Comparison of ENCODE assay signal across 12 cellular contexts in the genomic region with DNA sequence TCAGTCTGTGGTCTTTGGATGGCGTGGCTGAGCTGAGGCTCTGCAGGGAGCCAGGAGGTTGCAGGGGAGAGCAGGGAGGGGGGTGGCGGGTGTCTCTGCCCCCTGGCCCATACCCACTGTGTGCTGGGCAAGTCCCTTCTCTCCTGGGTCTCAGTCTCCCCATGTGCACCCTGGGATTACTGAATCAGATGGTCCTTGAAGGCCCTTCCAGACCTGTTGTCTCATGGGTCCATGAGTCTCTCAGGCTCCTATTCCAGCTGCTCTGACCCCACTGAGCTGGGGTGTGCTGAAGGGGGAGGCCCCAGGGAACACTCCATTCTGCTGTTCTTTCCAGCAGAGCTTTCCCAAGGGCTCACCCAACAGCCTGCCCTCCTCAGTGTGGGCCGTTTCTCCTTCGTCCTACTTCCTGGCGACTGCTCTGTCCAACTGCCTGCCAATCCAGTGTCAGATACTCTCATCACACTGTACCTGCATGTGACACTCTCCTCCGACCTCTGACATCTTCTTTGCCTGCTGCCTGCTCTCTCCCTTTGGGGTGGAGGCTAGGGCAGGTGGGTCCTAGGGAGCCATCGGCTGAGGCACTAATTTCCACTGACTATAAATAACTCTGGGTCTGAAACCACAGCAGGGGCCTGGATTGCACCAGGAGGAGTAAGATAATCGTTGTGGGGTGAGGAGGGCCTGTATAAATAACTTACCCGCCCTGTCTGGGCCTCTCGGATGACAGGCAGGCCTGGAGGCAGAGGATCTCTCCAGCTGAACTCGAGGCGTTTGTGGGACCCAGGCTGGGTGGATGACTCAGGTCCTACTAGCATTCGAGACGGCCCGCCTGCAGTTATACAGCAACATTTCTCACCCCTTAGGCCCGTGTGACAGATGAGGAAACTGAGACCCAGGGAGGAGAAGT.
A peak's percentile ranks its signal among the peaks of the same experiment; 100 is the strongest.
DNase-seq lines count a peak whose midpoint lies in the region; ATAC-seq and TF ChIP-seq lines count a peak whose summit lies in the region.
"Had no signal": no experiment of that assay in that cellular context is flagged by ENCODE, and none has a peak within 500 bp of the region (broad histone marks: within the 10 kb centered on the region; RNA-seq: fewer than 3 reads in every experiment).

No MANE protein-coding gene starts in this region.

- no peak overlapping the region for H3K18ac ChIP-seq in mesendoderm (ENCODE audit: low read length)

- intact Hi-C loops in Right ventricle myocardium inferior (cut with DNase I): no loop called here
- intact Hi-C loops in cardiac septum (cut with DNase I): no loop called here

- peaks cover 17% of the 10 kb centered on the region for H3K4me1 Mint-ChIP-seq in T-helper 17 cell
- H3K4me1 Mint-ChIP-seq in stimulated activated naive CD8-positive, alpha-beta T cell treated with anti-CD3 and anti-CD28 coated beads, Interleukin-15, amount 100 ng/mL, for 72 hours: peaks cover 43% of the 10 kb centered on the region

- no CpG with 5 or more reads among the region's 16 CpGs for WGBS in mesendoderm (ENCODE audit: extremely low coverage, insufficient coverage, low lambda C conversion rate)

- no peaks in the 10 kb centered on the region for H3K9me3 ChIP-seq in T-helper 17 cell (ENCODE audit: control insufficient read depth, low read length, poor library complexity, severe bottlenecking)
- H3K9me3 ChIP-seq: adrenal gland, tibial artery had no signal

- H2BK15ac ChIP-seq in mesendoderm (replicated peaks; ENCODE audit: low read depth): no peak overlapping the region

- no peak overlapping the region for H2AK5ac ChIP-seq in mesendoderm (ENCODE audit: low read length)

- no peaks in the 10 kb centered on the region for H3K9me3 Mint-ChIP-seq in stimulated activated naive CD8-positive, alpha-beta T cell treated with anti-CD3 and anti-CD28 coated beads, Interleukin-15, amount 100 ng/mL, for 72 hours

- no peaks in the 10 kb centered on the region for H3K27me3 ChIP-seq in mesendoderm (ENCODE audit: insufficient read depth, low read length, poor library complexity)
- H3K27me3 ChIP-seq: adrenal gland had no signal

- POLR2A ChIA-PET in RWPE1 (lab: Yijun Ruan, JAX; ENCODE audit: low non-redundant PET): no interaction called here

- H3K27me3 Mint-ChIP-seq in T-helper 17 cell: no peaks in the 10 kb centered on the region
- H3K27me3 Mint-ChIP-seq in stimulated activated naive CD8-positive, alpha-beta T cell treated with anti-CD3 and anti-CD28 coated beads, Interleukin-15, amount 100 ng/mL, for 72 hours: no peaks in the 10 kb centered on the region

- no peaks in the 10 kb centered on the region for H3K36me3 ChIP-seq in mesendoderm (ENCODE audit: control insufficient read depth, insufficient read depth, low read length)
- H3K36me3 ChIP-seq: adrenal gland, tibial artery had no signal

- CTCF ChIA-PET in RWPE1 (lab: Yijun Ruan, JAX): interaction anchor here (0.8 kb wide), 1 partner anchor 20 kb away, joined by 3 read pairs; no protein-coding TSS in a partner anchor

- H3K27ac ChIP-seq in RWPE1: no peak overlapping the region
- no peak overlapping the region for H3K27ac ChIP-seq in mesendoderm (ENCODE audit: low read depth, low read length)
- H3K27ac ChIP-seq: adrenal gland, tibial artery had no signal

- peak overlapping the region; percentile 65 for H3K4me3 Mint-ChIP-seq in T-helper 17 cell
- peak overlapping the region in 1 of 2 donors; percentile 19 for H3K4me3 Mint-ChIP-seq in stimulated activated naive CD8-positive, alpha-beta T cell treated with anti-CD3 and anti-CD28 coated beads, Interleukin-15, amount 100 ng/mL, for 72 hours

- no peak overlapping the region for H3K4me2 ChIP-seq in mesendoderm (ENCODE audit: low read length)

- no peak overlapping the region for H4K5ac ChIP-seq in mesendoderm (ENCODE audit: low read length)

- no peaks in the 10 kb centered on the region for H3K36me3 Mint-ChIP-seq in T-helper 17 cell (ENCODE audit: low read depth)

- no peak overlapping the region for H3K4ac ChIP-seq in mesendoderm (ENCODE audit: low read depth, low read length)

- no peak overlapping the region for H3K56ac ChIP-seq in mesendoderm (ENCODE audit: low read length)

- H3K79me2 ChIP-seq in mesendoderm (ENCODE audit: control insufficient read depth, insufficient read depth, low read length): no peaks in the 10 kb centered on the region

- H3K4me1 ChIP-seq in mesendoderm (ENCODE audit: control insufficient read depth, low read depth, low read length): no peaks in the 10 kb centered on the region
- H3K4me1 ChIP-seq: adrenal gland, tibial artery had no signal

- no peak overlapping the region for H2BK120ac ChIP-seq in mesendoderm (ENCODE audit: low read depth, low read length)

- H3K27ac Mint-ChIP-seq in T-helper 17 cell: peak overlapping the region; percentile 82
- H3K27ac Mint-ChIP-seq in stimulated activated naive CD8-positive, alpha-beta T cell treated with anti-CD3 and anti-CD28 coated beads, Interleukin-15, amount 100 ng/mL, for 72 hours: peak overlapping the region in 1 of 2 donors; percentile 73

- no peak overlapping the region for H3K4me3 ChIP-seq in mesendoderm (ENCODE audit: low read length)
- H3K4me3 ChIP-seq: adrenal gland, tibial artery had no signal

- no peak for DNase-seq in Right ventricle myocardium inferior (ENCODE audit: missing footprints)
- no peak for DNase-seq in cardiac septum (ENCODE audit: low spot score)
- no peak for DNase-seq in T-helper 17 cell
- peak; percentile 13 for DNase-seq in glomerular visceral epithelial cell (ENCODE audit: extremely low spot score)
- DNase-seq in stimulated activated naive CD8-positive, alpha-beta T cell treated with anti-CD3 and anti-CD28 coated beads, Interleukin-15, amount 100 ng/mL, for 72 hours: no peak
- no peak for DNase-seq in RWPE1 (ENCODE audit: low spot score)
- DNase-seq in mesendoderm: no peak
- no peak for DNase-seq in GM20000 (ENCODE audit: low spot score)
- DNase-seq: adrenal gland, NCI-H1105, SW 1271, tibial artery had no signal

- H2BK5ac ChIP-seq in mesendoderm (ENCODE audit: low read length): no peak overlapping the region

- H3K79me1 ChIP-seq in mesendoderm (ENCODE audit: low read length): no peaks in the 10 kb centered on the region

- no peak overlapping the region for H4K8ac ChIP-seq in mesendoderm (ENCODE audit: low read depth, low read length)

- ATAC-seq in Right ventricle myocardium inferior: peak; percentile 26
- no peak for ATAC-seq in T-helper 17 cell
- peak; percentile 3 for ATAC-seq in stimulated activated naive CD8-positive, alpha-beta T cell treated with anti-CD3 and anti-CD28 coated beads, Interleukin-15, amount 100 ng/mL, for 72 hours

- H3K23ac ChIP-seq in mesendoderm (ENCODE audit: low read length): no peak overlapping the region

- TF ChIP-seq CTCF in RWPE1 (conservative IDR thresholded peaks at IDR 0.05; ENCODE audit: low read depth) (no peak), GM20000 (IDR thresholded peaks at IDR 0.05; ENCODE audit: extremely low read depth, missing control alignments) (no peak)

- H3K9ac ChIP-seq in mesendoderm (ENCODE audit: low read length): no peak overlapping the region
